ENCODE assay signal across 8 cellular contexts in the genomic region with DNA sequence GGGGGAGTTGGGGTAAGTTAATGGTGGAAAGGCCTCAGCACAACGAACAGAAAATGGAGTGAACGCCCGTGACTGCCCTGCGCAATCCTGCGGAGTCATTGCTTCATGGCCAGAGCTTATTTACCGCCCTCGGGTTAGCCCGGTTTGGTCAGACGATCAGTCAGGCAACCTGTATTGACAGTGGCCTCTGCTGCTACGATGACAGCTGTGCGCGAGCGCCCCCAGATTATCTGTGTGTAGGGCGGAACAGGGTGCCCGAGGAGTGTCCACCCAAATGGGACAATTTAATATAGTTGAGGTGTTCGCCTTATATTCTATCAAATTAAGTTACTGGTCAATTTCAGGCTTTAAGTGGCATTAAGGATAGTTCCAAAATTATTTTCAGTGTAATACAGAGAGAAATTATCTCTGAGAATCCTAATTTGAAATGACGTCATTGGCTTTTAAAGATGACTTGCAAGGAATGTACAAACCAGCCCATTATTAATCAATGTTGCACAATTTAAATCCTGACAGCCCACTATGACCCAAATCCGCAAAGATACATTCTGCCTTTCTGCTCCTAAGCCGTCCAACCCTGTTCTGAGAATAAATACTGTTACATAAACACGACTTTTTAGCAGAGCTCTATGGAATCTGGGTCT. TPM values are rescaled to one million over a fixed set of nuclear protein-coding genes. Genes with fewer than 3 reads are reported as not detected.
DNase-seq lines count a peak whose midpoint lies in the region; ATAC-seq and TF ChIP-seq lines count a peak whose summit lies in the region.

No MANE protein-coding gene starts in this region.

- H3K27me3 ChIP-seq in OCI-LY3 (ENCODE audit: low read depth, low read length) (no peaks in the 10 kb centered on the region), neuron (ENCODE audit: insufficient read depth, low read length) (no peaks in the 10 kb centered on the region)

- peak overlapping the region; percentile 81 for H3K4me2 ChIP-seq in OCI-LY3 (ENCODE audit: low read length)

- H3K27me3 Mint-ChIP-seq in activated T-helper 2 cell treated with anti-CD3 and anti-CD28 coated beads, Interferon-gamma antibody, Interleukin-2, Interleukin-4, amounts not matched to agents 10 μg/mL and 5 μg/mL and 100 μg/mL, durations not matched to agents 14 hours and 24 hours and 36 hours (ENCODE audit: low read depth): no peaks in the 10 kb centered on the region

- H3K9me3 ChIP-seq in OCI-LY3 (ENCODE audit: insufficient read depth, low read length): no peaks in the 10 kb centered on the region
- no peaks in the 10 kb centered on the region for H3K9me3 ChIP-seq in neuron (ENCODE audit: low read length)

- peak overlapping the region; percentile 88 for H3K4me3 Mint-ChIP-seq in activated T-helper 2 cell treated with anti-CD3 and anti-CD28 coated beads, Interferon-gamma antibody, Interleukin-2, Interleukin-4, amounts not matched to agents 10 μg/mL and 5 μg/mL and 100 μg/mL, durations not matched to agents 14 hours and 24 hours and 36 hours (ENCODE audit: low read depth)

- peaks cover 25% of the 10 kb centered on the region for H3K36me3 Mint-ChIP-seq in activated T-helper 2 cell treated with anti-CD3 and anti-CD28 coated beads, Interferon-gamma antibody, Interleukin-2, Interleukin-4, amounts not matched to agents 10 μg/mL and 5 μg/mL and 100 μg/mL, durations not matched to agents 14 hours and 24 hours and 36 hours (ENCODE audit: low read depth)

- peaks cover 29% of the 10 kb centered on the region for H4K20me1 ChIP-seq in OCI-LY3 (ENCODE audit: insufficient read depth, low read length)

- H3K27ac Mint-ChIP-seq in activated T-helper 2 cell treated with anti-CD3 and anti-CD28 coated beads, Interferon-gamma antibody, Interleukin-2, Interleukin-4, amounts not matched to agents 10 μg/mL and 5 μg/mL and 100 μg/mL, durations not matched to agents 14 hours and 24 hours and 36 hours: peak overlapping the region; percentile 96

- H3K4me1 ChIP-seq in OCI-LY3 (ENCODE audit: low read length): peaks cover 14% of the 10 kb centered on the region
- H3K4me1 ChIP-seq in neuron (ENCODE audit: insufficient read depth, low read length): peaks cover 16% of the 10 kb centered on the region

- H3K4me3 ChIP-seq in OCI-LY3 (ENCODE audit: low read length): peak overlapping the region; percentile 96
- H3K4me3 ChIP-seq in neuron (ENCODE audit: low read length): peak overlapping the region; percentile 75

- DNase-seq in AG09319 (ENCODE audit: extremely low read depth, low read depth) (peak; percentile 8), foreskin melanocyte (peak; percentile 38)
- DNase-seq in activated T-helper 2 cell treated with anti-CD3 and anti-CD28 coated beads, Interferon-gamma antibody, Interleukin-2, Interleukin-4, amounts not matched to agents 10 μg/mL and 5 μg/mL and 100 μg/mL, durations not matched to agents 14 hours and 24 hours and 36 hours (ENCODE audit: low spot score): peak; percentile 53

- H3K9me3 Mint-ChIP-seq in activated T-helper 2 cell treated with anti-CD3 and anti-CD28 coated beads, Interferon-gamma antibody, Interleukin-2, Interleukin-4, amounts not matched to agents 10 μg/mL and 5 μg/mL and 100 μg/mL, durations not matched to agents 14 hours and 24 hours and 36 hours: no peaks in the 10 kb centered on the region

- H3K79me2 ChIP-seq in OCI-LY3 (ENCODE audit: low read length): peaks cover 41% of the 10 kb centered on the region

- H3K36me3 ChIP-seq in OCI-LY3 (replicated peaks; ENCODE audit: low read depth, low read length) (peaks cover 11% of the 10 kb centered on the region), neuron (ENCODE audit: insufficient read depth, low read length) (no peaks in the 10 kb centered on the region)

- peaks cover 25% of the 10 kb centered on the region for H3K4me1 Mint-ChIP-seq in activated T-helper 2 cell treated with anti-CD3 and anti-CD28 coated beads, Interferon-gamma antibody, Interleukin-2, Interleukin-4, amounts not matched to agents 10 μg/mL and 5 μg/mL and 100 μg/mL, durations not matched to agents 14 hours and 24 hours and 36 hours (ENCODE audit: low read depth)

- intact Hi-C loops in activated T-helper 2 cell treated with anti-CD3 and anti-CD28 coated beads, Interferon-gamma antibody, Interleukin-2, Interleukin-4, amounts not matched to agents 10 μg/mL and 5 μg/mL and 100 μg/mL, durations not matched to agents 14 hours and 24 hours and 36 hours (cut with micrococcal nuclease): loop anchor here (1.0 to 5.0 kb wide), 3 partner anchors 109 to 272 kb away; a partner anchor contains a TSS

- peak overlapping the region; percentile 98 for H2AFZ ChIP-seq in OCI-LY3 (ENCODE audit: low read depth, low read length)
- peak overlapping the region; percentile 88 for H2AFZ ChIP-seq in neuron (ENCODE audit: low read depth, low read length)

- peak overlapping the region; percentile 89 for H3K27ac ChIP-seq in OCI-LY3 (ENCODE audit: low read length)
- peak overlapping the region; percentile 99 for H3K27ac ChIP-seq in temporal lobe (ENCODE audit: low read depth, low read length)

- peak; percentile 5 for TF ChIP-seq CTCF in AG09319 (IDR thresholded peaks at IDR 0.05; ENCODE audit: low read depth, low read length)
- TF ChIP-seq CTCF in OCI-LY3 (IDR thresholded peaks at IDR 0.05; ENCODE audit: low read depth, low read length): peak; percentile 62

- peak overlapping the region; percentile 91 for H3K9ac ChIP-seq in OCI-LY3 (ENCODE audit: low read length)

- ATAC-seq in GM18867 (IDR thresholded peaks at IDR 0.05; ENCODE audit: unreplicated experiment) (peak; percentile 52), HG03103 (IDR thresholded peaks at IDR 0.05; ENCODE audit: low read depth, unreplicated experiment) (peak; percentile 51)

RNA-seq across cellular contexts. Expression of a gene that starts 0.9 kb away (rescaled TPM):
- 138 and 140 TPM in 2 replicates for total RNA-seq in activated T-helper 2 cell treated with anti-CD3 and anti-CD28 coated beads, Interferon-gamma antibody, Interleukin-2, Interleukin-4, amounts not matched to agents 10 μg/mL and 5 μg/mL and 100 μg/mL, durations not matched to agents 14 hours and 24 hours and 36 hours
- 185 TPM for total RNA-seq in temporal lobe

Comparison
In these comparisons a context has a peak if more than half of its experiments do, and no peak if none do; other contexts are left out.
1. Peak in every context shown above with its lines: DNase-seq, ATAC-seq, H3K4me3 ChIP-seq and H3K27ac ChIP-seq.